Comparison of ENCODE assay signal across 8 cellular contexts in the genomic region with DNA sequence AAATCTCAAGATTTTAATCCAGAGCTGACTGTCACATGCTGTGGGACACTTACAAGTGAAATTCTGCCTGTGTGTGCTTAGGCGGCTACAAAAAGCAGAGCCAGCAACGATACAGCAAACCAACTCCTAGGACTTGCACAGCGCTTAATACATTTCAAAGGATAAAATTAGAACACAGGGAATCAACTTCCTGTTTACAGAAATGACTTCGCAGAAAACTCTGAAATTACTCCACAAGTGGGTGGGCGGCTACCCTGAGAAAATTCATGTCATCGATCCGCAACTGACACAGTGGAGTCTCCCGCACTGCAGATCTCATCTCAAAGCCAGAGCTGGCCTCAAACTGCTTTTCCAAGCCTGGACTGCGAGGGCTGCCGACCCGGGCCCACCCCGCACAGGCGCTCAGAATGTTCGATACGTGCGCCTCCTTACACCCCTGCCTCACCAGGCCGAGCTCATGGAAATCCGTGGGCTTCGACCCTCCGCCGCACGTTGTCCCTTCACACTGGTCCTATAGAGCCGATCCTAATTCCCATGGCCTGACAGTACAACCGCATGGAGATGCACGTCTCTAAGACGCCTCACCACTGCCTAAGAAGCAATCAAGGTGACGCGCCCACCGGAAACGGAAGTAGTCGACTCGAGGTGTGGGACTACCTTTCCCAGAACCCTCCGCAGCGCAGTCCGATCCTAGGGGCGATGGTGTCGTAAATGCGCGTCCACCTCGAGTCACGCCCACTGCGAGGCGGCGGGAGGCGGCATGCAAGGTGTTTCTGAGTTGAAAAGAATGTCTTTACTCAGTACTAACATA. TPM values are rescaled to one million over a fixed set of nuclear protein-coding genes. Genes with fewer than 3 reads are reported as not detected.
A peak's percentile ranks its signal among the peaks of the same experiment; 100 is the strongest.
DNase-seq lines count a peak whose midpoint lies in the region; ATAC-seq, FAIRE-seq and TF ChIP-seq lines count a peak whose summit lies in the region.

A gene (minus strand): TSS at position 609 of the 811 bp plus-strand sequence. CDS start 5,625 bp downstream, outside the sequence.

- H3K4me1 ChIP-seq in colonic mucosa (no peaks in the 10 kb centered on the region), kidney (ENCODE audit: control insufficient read depth in 1 of 2, insufficient read depth in 1 of 2, low read depth in 1 of 2, low read length in 2 of 2) (peaks cover 0 to 4% of the 10 kb centered on the region in 2 donors)

- H3K9me3 ChIP-seq in colonic mucosa = no peaks in the 10 kb centered on the region
- H3K9me3 ChIP-seq in kidney (ENCODE audit: control insufficient read depth in 1 of 2, low read length in 2 of 2) = peaks cover 8 to 28% of the 10 kb centered on the region in 2 donors

- FAIRE-seq in D721Med (lab: Jason Lieb, UNC) = peak; percentile 92
- no peak for FAIRE-seq in kidney (lab: Jason Lieb, UNC)

- intact Hi-C loops in colonic mucosa (cut with DNase I) (no loop called here), kidney (cut with DNase I) (no loop called here)

- H3K27ac ChIP-seq in colonic mucosa (no peak within 1 kb of the TSS), kidney (ENCODE audit: low read depth in 2 of 2, low read length in 2 of 2) (no peak within 1 kb of the TSS)

- no peak within 1 kb of the TSS for H3K9ac ChIP-seq in colonic mucosa (ENCODE audit: low read depth in 2 of 2, low read length in 2 of 2)
- H3K9ac ChIP-seq in kidney (ENCODE audit: low read length in 2 of 2) = peak within 1 kb of the TSS in 1 of 2 donors; percentile 59

- DNase-seq in D721Med (ENCODE audit: insufficient read length, low spot score) = peak; percentile 80
- peak; percentile 9 for DNase-seq in NCI-H1694 treated with DMSO at 0.1 percent for 48 hours (lab: John Stamatoyannopoulos, UW)
- DNase-seq in activated CD4-positive, alpha-beta T cell treated with anti-CD3 and anti-CD28 coated beads for 4 hours = peak; percentile 44 to 52
- DNase-seq in colonic mucosa = peak; percentile 94
- peak; percentile 92 for DNase-seq in kidney
- peak; percentile 56 to 68 for DNase-seq in stimulated activated CD4-positive, alpha-beta T cell treated with anti-CD3 and anti-CD28 coated beads, Interleukin-12 subunit alpha, Interleukin-12 subunit beta, amount 100 ng/mL, for 24 hours (ENCODE audit: low read depth in 2 of 2)

- peak within 1 kb of the TSS; percentile 39 for H3K4me3 ChIP-seq in colonic mucosa
- H3K4me3 ChIP-seq in kidney (ENCODE audit: low read length in 2 of 2) = peak within 1 kb of the TSS; percentile 86 to 93

- ATAC-seq in HG03457 (IDR thresholded peaks at IDR 0.05; ENCODE audit: unreplicated experiment) (no peak), GM21381 (IDR thresholded peaks at IDR 0.05; ENCODE audit: unreplicated experiment) (no peak)

- TF ChIP-seq CTCF in D721Med (IDR thresholded peaks at IDR 0.05; ENCODE audit: insufficient read depth, missing control alignments) = no peak
- no peak for TF ChIP-seq CTCF in colonic mucosa (IDR thresholded peaks at IDR 0.05)
- TF ChIP-seq CTCF in kidney (IDR thresholded peaks at IDR 0.05; ENCODE audit: borderline replicate concordance, extremely low read depth, insufficient read depth) = no peak

- H3K27me3 ChIP-seq in colonic mucosa = no peaks in the 10 kb centered on the region

- H3K36me3 ChIP-seq in colonic mucosa (no peaks in the 10 kb centered on the region), kidney (ENCODE audit: control insufficient read depth in 1 of 2, insufficient read depth in 2 of 2, low read length in 2 of 2) (peaks cover 2 to 8% of the 10 kb centered on the region in 2 donors)

RNA-seq across cellular contexts. Expression of the gene that starts here (rescaled TPM):
- total RNA-seq in colonic mucosa (1 to 10 TPM; 1.2 to 2.2 TPM), kidney (8.4 TPM)
- polyA plus RNA-seq in kidney (ENCODE audit: insufficient read depth, low read depth, low replicate concordance) = 2.0 TPM

Comparison
In these comparisons a context has a peak if more than half of its experiments do, and no peak if none do; other contexts are left out.
1. DNase-seq: peak in every context shown above with its lines; median percentile 94 in colonic mucosa; 92 in kidney; 80 in D721Med; 62 in stimulated activated CD4-positive, alpha-beta T cell treated with anti-CD3 and anti-CD28 coated beads, Interleukin-12 subunit alpha, Interleukin-12 subunit beta, amount 100 ng/mL, for 24 hours; 48 in activated CD4-positive, alpha-beta T cell treated with anti-CD3 and anti-CD28 coated beads for 4 hours; 9 in NCI-H1694 treated with DMSO at 0.1 percent for 48 hours.